1 cellular context compared by ENCODE assay signal in genomic region chr11:76643711-76644110, GRCh38. TPM values are rescaled to one million over a fixed set of nuclear protein-coding genes. Genes with fewer than 3 reads are reported as not detected.
"Had no signal": no experiment of that assay in that cellular context is flagged by ENCODE, and none has a peak within 500 bp of the region (broad histone marks: within the 10 kb centered on the region; RNA-seq: fewer than 3 reads in every experiment).

No MANE protein-coding gene starts in this region.

RNA-seq across cellular contexts. Expression of gene LRRC32, which starts 26.8 kb away (rescaled TPM):
- total RNA-seq: HepG2 had no signal
